In genomic region chr3:129051776-129052400, GRCh38 we compare ENCODE assay signal across 12 cellular contexts. TPM values are rescaled to one million over a fixed set of nuclear protein-coding genes. Genes with fewer than 3 reads are reported as not detected.
DNase-seq lines count a peak whose midpoint lies in the region; ATAC-seq and TF ChIP-seq lines count a peak whose summit lies in the region.
"Had no signal": no experiment of that assay in that cellular context is flagged by ENCODE, and none has a peak within 500 bp of the region (broad histone marks: within the 10 kb centered on the region; RNA-seq: fewer than 3 reads in every experiment).

No MANE protein-coding gene starts in this region.

- peaks cover 13% of the 10 kb centered on the region for H3K4me1 Mint-ChIP-seq in HFFc6 (ENCODE audit: low read depth)
- peaks cover 24% of the 10 kb centered on the region for H3K4me1 Mint-ChIP-seq in brain

- DNase-seq in HFFc6, result peak; percentile 23
- peak; percentile 62 for DNase-seq in kidney epithelial cell (ENCODE audit: low read depth)
- peak; percentile 13 for DNase-seq in stromal cell of bone marrow (ENCODE audit: low read depth)
- DNase-seq in GF-D8 (lab: John Stamatoyannopoulos, UW), result no peak
- DNase-seq in DMS153 (lab: John Stamatoyannopoulos, UW), result no peak
- no peak for DNase-seq in stimulated activated CD4-positive, alpha-beta T cell treated with anti-CD3 and anti-CD28 coated beads, Interleukin-1b, Interleukin-23, amount 100 ng/mL, for 48 hours
- DNase-seq: activated gamma-delta T cell had no signal

- no peak overlapping the region for H3K27ac Mint-ChIP-seq in HFFc6
- H3K27ac Mint-ChIP-seq in brain, result peak overlapping the region in 4 of 5 experiments; percentile 28 to 92 (median 55)

- H3K4me3 Mint-ChIP-seq in HFFc6, result no peak overlapping the region
- H3K4me3 Mint-ChIP-seq in brain, result peak overlapping the region in 1 of 5 experiments; percentile 32
- H3K4me3 Mint-ChIP-seq: stimulated activated effector memory CD8-positive, alpha-beta T cell treated with anti-CD3 and anti-CD28 coated beads, Interleukin-12 subunit alpha, Interleukin-12 subunit beta, amount 100 ng/mL, for 72 hours had no signal

- H3K4me3 ChIP-seq in kidney epithelial cell (ENCODE audit: low read depth, low read length), result no peak overlapping the region

- H3K27me3 Mint-ChIP-seq in HFFc6 (ENCODE audit: insufficient read depth), result peaks cover 23% of the 10 kb centered on the region
- H3K27me3 Mint-ChIP-seq in brain, result peaks cover 15% of the 10 kb centered on the region

- TF ChIP-seq CTCF in HFFc6 (IDR thresholded peaks at IDR 0.05), result no peak
- TF ChIP-seq CTCF in brain (conservative IDR thresholded peaks at IDR 0.05), result no peak
- no peak for TF ChIP-seq CTCF in kidney epithelial cell (IDR thresholded peaks at IDR 0.05; ENCODE audit: insufficient read depth, low read length, poor library complexity, severe bottlenecking)

- H3K36me3 Mint-ChIP-seq in HFFc6 (ENCODE audit: low read depth) (peaks cover 6% of the 10 kb centered on the region), brain (no peaks in the 10 kb centered on the region)
- H3K36me3 Mint-ChIP-seq: stimulated activated effector memory CD8-positive, alpha-beta T cell treated with anti-CD3 and anti-CD28 coated beads, Interleukin-12 subunit alpha, Interleukin-12 subunit beta, amount 100 ng/mL, for 72 hours had no signal

- no peak for ATAC-seq in HG03432 (IDR thresholded peaks at IDR 0.05; ENCODE audit: unreplicated experiment)
- ATAC-seq: stimulated activated effector memory CD8-positive, alpha-beta T cell treated with anti-CD3 and anti-CD28 coated beads, Interleukin-12 subunit alpha, Interleukin-12 subunit beta, amount 100 ng/mL, for 72 hours had no signal

- no peaks in the 10 kb centered on the region for H3K36me3 ChIP-seq in kidney epithelial cell (ENCODE audit: control insufficient read depth, insufficient read depth, low read length)

- peaks cover 13% of the 10 kb centered on the region for H3K27me3 ChIP-seq in kidney epithelial cell (ENCODE audit: control insufficient read depth, insufficient read depth, low read length)

- H3K9me3 Mint-ChIP-seq in HFFc6, result peaks cover 8% of the 10 kb centered on the region
- H3K9me3 Mint-ChIP-seq in brain, result peaks cover 7 to 13% (median 9%) of the 10 kb centered on the region in 5 experiments

RNA-seq across cellular contexts. Expression of gene GP9, which starts 8.7 kb away (rescaled TPM):
- not detected for total RNA-seq in HFFc6 (2021; fragmentation: NEBNext Ultra II Directional; extraction: Animal tissue kit (Norgen Biotek cat#: 25700))
- not detected for polyA plus RNA-seq in brain (ENCODE audit: insufficient read depth, low read depth, low replicate concordance)
- not detected in 2 replicates for total RNA-seq in kidney epithelial cell
- total RNA-seq: frontal cortex, osteocyte had no signal

RNA-seq across cellular contexts. Expression of gene EFCC1, which starts 50.8 kb away (rescaled TPM):
- not detected for total RNA-seq in HFFc6 (2021; fragmentation: NEBNext Ultra II Directional; extraction: Animal tissue kit (Norgen Biotek cat#: 25700))
- 0.97 TPM for polyA plus RNA-seq in brain (ENCODE audit: insufficient read depth, low read depth, low replicate concordance)
- 0.14 TPM in 1 of 2 replicates, not detected in the other for total RNA-seq in kidney epithelial cell
- total RNA-seq: osteocyte had no signal

RNA-seq across cellular contexts. Expression of gene CFAP92, which starts 58.0 kb away (rescaled TPM):
- total RNA-seq in HFFc6 (2021; fragmentation: NEBNext Ultra II Directional; extraction: Animal tissue kit (Norgen Biotek cat#: 25700)), result not detected
- polyA plus RNA-seq in brain (ENCODE audit: insufficient read depth, low read depth, low replicate concordance), result 0.27 TPM
- total RNA-seq in kidney epithelial cell, result 0.50 and 1.7 TPM in 2 replicates
- total RNA-seq: osteocyte had no signal

Comparison
In these comparisons a context has a peak if more than half of its experiments do, and no peak if none do; other contexts are left out.
1. DNase-seq: peak in HFFc6 (single experiment), kidney epithelial cell (single experiment) and stromal cell of bone marrow (single experiment); none in GF-D8 (single experiment), DMS153 (single experiment) and stimulated activated CD4-positive, alpha-beta T cell treated with anti-CD3 and anti-CD28 coated beads, Interleukin-1b, Interleukin-23, amount 100 ng/mL, for 48 hours (single experiment).